Comparison of ENCODE assay signal across 26 cellular contexts in the genomic region with DNA sequence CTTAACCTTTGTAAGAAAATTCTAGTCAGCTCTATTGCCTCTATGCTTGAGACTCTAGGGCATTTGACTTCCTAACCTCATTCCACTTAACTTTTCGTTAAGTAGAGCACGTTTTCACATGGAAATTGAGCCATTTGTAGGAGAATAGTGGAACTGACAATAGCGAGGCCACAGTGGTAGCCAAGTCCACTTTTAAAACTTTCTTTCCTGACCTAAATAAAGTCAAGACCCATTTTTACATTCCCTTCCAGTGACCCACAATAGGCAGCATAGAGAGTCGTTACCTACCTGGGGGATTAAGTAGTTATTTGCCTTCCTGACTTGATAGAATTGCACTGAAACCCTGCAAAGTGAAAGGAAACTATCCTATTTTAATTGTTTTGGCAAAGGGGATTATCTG.
"Had no signal": no experiment of that assay in that cellular context is flagged by ENCODE, and none has a peak within 500 bp of the region (broad histone marks: within the 10 kb centered on the region; RNA-seq: fewer than 3 reads in every experiment).

No MANE protein-coding gene starts in this region.

- H3K4me3 Mint-ChIP-seq: activated naive CD8-positive, alpha-beta T cell treated with anti-CD3 and anti-CD28 coated beads for 36 hours; central memory CD8-positive, alpha-beta T cell; natural killer cell treated with Interleukin-12 subunit alpha and Interleukin-12 subunit beta and Interleukin-15 and Interleukin-18, amount 100 ng/mL, for 72 hours; stimulated activated memory B cell treated with anti-CD40 and anti-IgM and Interleukin-4, amounts not matched to agents 10 μg/mL and 1 μg/mL and 100 μg/mL, for 72 hours; T-cell; T-helper 2 cell treated with Interferon-gamma antibody and Interleukin-4, amounts not matched to agents 5 μg/mL and 100 μg/mL, for 36 hours had no signal

- H3K4me1 Mint-ChIP-seq: activated naive CD8-positive, alpha-beta T cell treated with anti-CD3 and anti-CD28 coated beads for 36 hours; central memory CD8-positive, alpha-beta T cell; stimulated activated memory B cell treated with anti-CD40 and anti-IgM and Interleukin-4, amounts not matched to agents 10 μg/mL and 1 μg/mL and 100 μg/mL, for 72 hours; T-cell had no signal

- H3K9me3 ChIP-seq: breast epithelium, gastrocnemius medialis, sigmoid colon, stomach, suprapubic skin, transverse colon, uterus had no signal

- H3K27ac ChIP-seq: breast epithelium, gastrocnemius medialis, sigmoid colon, stomach, suprapubic skin, transverse colon, uterus, WERI-Rb-1 had no signal

- ATAC-seq: esophagus mucosa; gastrocnemius medialis; natural killer cell treated with Interleukin-12 subunit alpha and Interleukin-12 subunit beta and Interleukin-15 and Interleukin-18, amount 100 ng/mL, for 72 hours; stimulated activated memory B cell treated with anti-CD40 and anti-IgM and Interleukin-4, amounts not matched to agents 10 μg/mL and 1 μg/mL and 100 μg/mL, for 72 hours; T-cell had no signal

- H3K9me3 Mint-ChIP-seq: activated naive CD8-positive, alpha-beta T cell treated with anti-CD3 and anti-CD28 coated beads for 36 hours; central memory CD8-positive, alpha-beta T cell; natural killer cell treated with Interleukin-12 subunit alpha and Interleukin-12 subunit beta and Interleukin-15 and Interleukin-18, amount 100 ng/mL, for 72 hours; stimulated activated memory B cell treated with anti-CD40 and anti-IgM and Interleukin-4, amounts not matched to agents 10 μg/mL and 1 μg/mL and 100 μg/mL, for 72 hours; T-cell; T-helper 2 cell treated with Interferon-gamma antibody and Interleukin-4, amounts not matched to agents 5 μg/mL and 100 μg/mL, for 36 hours had no signal

- H3K27me3 Mint-ChIP-seq: natural killer cell treated with Interleukin-12 subunit alpha and Interleukin-12 subunit beta and Interleukin-15 and Interleukin-18, amount 100 ng/mL, for 72 hours; stimulated activated memory B cell treated with anti-CD40 and anti-IgM and Interleukin-4, amounts not matched to agents 10 μg/mL and 1 μg/mL and 100 μg/mL, for 72 hours had no signal

- H3K27ac Mint-ChIP-seq: activated naive CD8-positive, alpha-beta T cell treated with anti-CD3 and anti-CD28 coated beads for 36 hours; natural killer cell treated with Interleukin-12 subunit alpha and Interleukin-12 subunit beta and Interleukin-15 and Interleukin-18, amount 100 ng/mL, for 72 hours; stimulated activated memory B cell treated with anti-CD40 and anti-IgM and Interleukin-4, amounts not matched to agents 10 μg/mL and 1 μg/mL and 100 μg/mL, for 72 hours; T-cell; T-helper 2 cell treated with Interferon-gamma antibody and Interleukin-4, amounts not matched to agents 5 μg/mL and 100 μg/mL, for 36 hours had no signal

- H3K36me3 ChIP-seq: breast epithelium, gastrocnemius medialis, sigmoid colon, stomach, suprapubic skin, transverse colon, uterus, WERI-Rb-1 had no signal

- DNase-seq: activated CD4-positive, alpha-beta T cell treated with anti-CD3 and anti-CD28 coated beads, Interleukin-2, amount 50 U/mL, for 48 hours; activated CD8-positive, alpha-beta memory T cell treated with anti-CD3 and anti-CD28 coated beads, Interleukin-2, amount 50 U/mL, for 48 hours; activated naive CD4-positive, alpha-beta T cell treated with Interleukin-2 at 50 U/mL for 16 hours; activated naive CD8-positive, alpha-beta T cell treated with anti-CD3 and anti-CD28 coated beads for 36 hours; activated T-cell treated with anti-CD3 and anti-CD28 coated beads, Interleukin-2, amount 50 U/mL, for 48 hours; amniotic stem cell; effector memory CD4-positive, alpha-beta T cell; gastrocnemius medialis; hippocampal formation; nucleus accumbens; posterior cingulate gyrus; sigmoid colon; stimulated activated CD4-positive, alpha-beta T cell treated with anti-CD3 and anti-CD28 coated beads, Interleukin-15, amount 100 ng/mL, for 24 hours; stomach; T-cell; transverse colon; uterus; WERI-Rb-1 had no signal

- H3K36me3 Mint-ChIP-seq: activated naive CD8-positive, alpha-beta T cell treated with anti-CD3 and anti-CD28 coated beads for 36 hours; natural killer cell treated with Interleukin-12 subunit alpha and Interleukin-12 subunit beta and Interleukin-15 and Interleukin-18, amount 100 ng/mL, for 72 hours; stimulated activated memory B cell treated with anti-CD40 and anti-IgM and Interleukin-4, amounts not matched to agents 10 μg/mL and 1 μg/mL and 100 μg/mL, for 72 hours; T-cell had no signal

- H3K27me3 ChIP-seq: breast epithelium, gastrocnemius medialis, sigmoid colon, stomach, suprapubic skin, transverse colon, uterus had no signal

- H3K4me3 ChIP-seq: breast epithelium, gastrocnemius medialis, sigmoid colon, smooth muscle cell, stomach, suprapubic skin, transverse colon, uterus had no signal

- H3K4me1 ChIP-seq: breast epithelium, gastrocnemius medialis, sigmoid colon, stomach, suprapubic skin, transverse colon, uterus had no signal
